ENCODE assay signal across 16 cellular contexts in genomic region chr1:222073307-222073995, GRCh38.
A peak's percentile ranks its signal among the peaks of the same experiment; 100 is the strongest.
DNase-seq lines count a peak whose midpoint lies in the region; ATAC-seq and TF ChIP-seq lines count a peak whose summit lies in the region.
"Had no signal": no experiment of that assay in that cellular context is flagged by ENCODE, and none has a peak within 500 bp of the region (broad histone marks: within the 10 kb centered on the region; RNA-seq: fewer than 3 reads in every experiment).

No MANE protein-coding gene starts in this region.

- no peaks in the 10 kb centered on the region for H3K27me3 ChIP-seq in psoas muscle (ENCODE audit: insufficient read depth in 3 of 3, low read length in 2 of 3)
- H3K27me3 ChIP-seq: colonic mucosa had no signal

- H3K9me3 ChIP-seq in psoas muscle = no peaks in the 10 kb centered on the region
- H3K9me3 ChIP-seq: colonic mucosa had no signal

- ATAC-seq in psoas muscle = no peak

- intact Hi-C loops in psoas muscle (cut with DNase I) = no loop called here

- H3K4me3 ChIP-seq in fibroblast of pulmonary artery (replicated peaks; ENCODE audit: low read depth, low read length) (no peak overlapping the region), retinal pigment epithelial cell (ENCODE audit: low read length) (no peak overlapping the region), psoas muscle (no peak overlapping the region)
- H3K4me3 ChIP-seq: colonic mucosa had no signal

- H3K36me3 ChIP-seq in psoas muscle (ENCODE audit: insufficient read depth in 1 of 2, low read depth in 1 of 2) = no peaks in the 10 kb centered on the region
- H3K36me3 ChIP-seq: colonic mucosa had no signal

- DNase-seq in ELF-1 (ENCODE audit: low read depth, low spot score) (peak; percentile 18), RPMI7951 (ENCODE audit: low read depth) (peak; percentile 74), fibroblast of pulmonary artery (ENCODE audit: low read depth) (peak; percentile 69), retinal pigment epithelial cell (ENCODE audit: low read depth) (peak; percentile 28), psoas muscle (no peak), NK-92 (lab: John Stamatoyannopoulos, UW; ENCODE audit: unreplicated experiment) (no peak), SW 1271 (lab: John Stamatoyannopoulos, UW) (no peak)
- no peak for DNase-seq in activated CD4-positive, alpha-beta T cell treated with anti-CD3 and anti-CD28 coated beads for 48 hours
- DNase-seq: activated CD8-positive, alpha-beta memory T cell treated with anti-CD3 and anti-CD28 coated beads for 24 hours; activated naive CD4-positive, alpha-beta T cell; CD4-positive, alpha-beta T cell; colonic mucosa; NCI-H1092 treated with DMSO at 0.1 percent for 48 hours; NCI-H345; RPMI8226; T-helper 9 cell had no signal

- no peak for TF ChIP-seq CTCF in fibroblast of pulmonary artery (IDR thresholded peaks at IDR 0.05; ENCODE audit: low read length, missing control alignments)
- no peak for TF ChIP-seq CTCF in retinal pigment epithelial cell (conservative IDR thresholded peaks at IDR 0.05; ENCODE audit: low read depth, low read length)
- TF ChIP-seq CTCF in psoas muscle (IDR thresholded peaks at IDR 0.05) = no peak

- WGBS in psoas muscle, 3 donors = 77 to 94% (median 84%) methylated on average over 2 of the region's 2 CpGs

- H3K27ac ChIP-seq in psoas muscle = no peak overlapping the region
- H3K27ac ChIP-seq: colonic mucosa had no signal

- H3K4me1 ChIP-seq in psoas muscle = peaks cover 4% of the 10 kb centered on the region
- H3K4me1 ChIP-seq: colonic mucosa had no signal

Comparison
In these comparisons a context has a peak if more than half of its experiments do, and no peak if none do; other contexts are left out.
1. DNase-seq: peak in ELF-1 (single experiment), RPMI7951 (single experiment), fibroblast of pulmonary artery (single experiment) and retinal pigment epithelial cell (single experiment); none in activated CD4-positive, alpha-beta T cell treated with anti-CD3 and anti-CD28 coated beads for 48 hours (single experiment), psoas muscle (0 of 2), NK-92 (single experiment) and SW 1271 (0 of 2).